2 cellular contexts compared by ENCODE assay signal in genomic region chr12:82757059-82757458, GRCh38.
TF ChIP-seq lines count a peak whose summit lies in the region.

No MANE protein-coding gene starts in this region.

TF ChIP-seq in GM23338, 12 proteins besides CTCF, POLR2A, EP300 and RAD21:
- TF ChIP-seq REST (IDR thresholded peaks at IDR 0.05; ENCODE audit: unreplicated experiment) = no peak

TF ChIP-seq in endothelial cell of umbilical vein, 7 proteins besides CTCF, POLR2A, EP300 and RAD21:
- no peak for TF ChIP-seq POLR2AphosphoS5 (IDR thresholded peaks at IDR 0.05; ENCODE audit: insufficient read depth, low read depth, low read length)
- no peak for TF ChIP-seq JUN (IDR thresholded peaks at IDR 0.05; ENCODE audit: borderline replicate concordance, insufficient read depth, insufficient read length, low read depth)
TF ChIP-seq in endothelial cell of umbilical vein: peak in this region for 0.
